Comparison of ENCODE assay signal across 25 cellular contexts in the genomic region with DNA sequence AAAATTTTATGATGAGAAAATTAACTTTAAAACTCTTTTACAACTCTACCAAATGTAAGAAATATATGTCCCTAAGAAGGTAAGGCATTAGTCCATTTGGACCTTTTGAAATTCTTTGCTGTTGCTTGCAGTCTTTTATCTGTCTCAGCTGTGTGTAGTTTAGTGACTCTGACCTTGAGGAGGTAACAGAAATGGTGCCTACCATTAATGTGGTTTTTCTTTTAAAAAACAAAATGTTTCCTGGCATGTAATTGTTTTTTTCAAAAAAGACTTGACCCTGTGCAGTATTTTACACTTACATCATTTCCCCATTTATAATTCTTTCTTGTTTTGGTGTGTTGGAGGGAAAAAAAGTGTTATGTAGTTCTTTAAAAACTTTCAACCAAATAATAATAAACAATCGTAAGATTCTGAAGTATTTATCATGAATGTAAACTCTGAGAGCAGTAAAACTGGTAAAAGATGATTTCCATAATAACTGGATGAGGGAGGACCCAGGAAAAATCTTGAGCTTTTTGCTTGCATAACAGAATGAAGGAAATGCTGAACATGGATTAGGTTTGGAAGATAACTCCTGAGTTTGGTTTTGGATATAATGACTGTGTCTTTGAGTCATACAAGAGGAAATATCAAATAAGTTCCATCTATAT.
"Had no signal": no experiment of that assay in that cellular context is flagged by ENCODE, and none has a peak within 500 bp of the region (broad histone marks: within the 10 kb centered on the region; RNA-seq: fewer than 3 reads in every experiment).

No MANE protein-coding gene starts in this region.

- H3K9me3 ChIP-seq: esophagus muscularis mucosa, heart right ventricle, ovary, right lobe of liver, transverse colon, upper lobe of right lung, uterus had no signal

- H3K27ac ChIP-seq: esophagus muscularis mucosa, heart right ventricle, ovary, right lobe of liver, transverse colon, upper lobe of right lung, uterus had no signal

- H3K27me3 ChIP-seq: dorsolateral prefrontal cortex, esophagus muscularis mucosa, heart right ventricle, ovary, right lobe of liver, transverse colon, upper lobe of right lung, uterus had no signal

- H3K4me1 Mint-ChIP-seq: mesothelial cell of epicardium had no signal

- FAIRE-seq: keratinocyte, small intestine had no signal

- H3K4me3 ChIP-seq: dorsolateral prefrontal cortex, esophagus muscularis mucosa, heart right ventricle, lung, ovary, right lobe of liver, transverse colon, upper lobe of right lung, uterus had no signal

- H3K4me1 ChIP-seq: right lobe of liver, transverse colon, upper lobe of right lung, uterus had no signal

- H3K27ac Mint-ChIP-seq: mesothelial cell of epicardium; progenitor cell of endocrine pancreas; stimulated activated naive B cell treated with anti-CD40 and anti-IgM and Interleukin-4, amounts not matched to agents 10 μg/mL and 1 μg/mL and 100 μg/mL, for 72 hours; stimulated activated naive CD8-positive, alpha-beta T cell treated with anti-CD3 and anti-CD28 coated beads, Interleukin-15, Interleukin-2, amounts not matched to agents 100 ng/mL and 50 ng/mL, for 24 hours had no signal

- H3K36me3 Mint-ChIP-seq: mesothelial cell of epicardium had no signal

- ATAC-seq: heart right ventricle; left lobe of liver; naive thymus-derived CD4-positive, alpha-beta T cell; right lobe of liver; stimulated activated naive B cell treated with anti-CD40 and anti-IgM and Interleukin-4, amounts not matched to agents 10 μg/mL and 1 μg/mL and 100 μg/mL, for 72 hours; upper lobe of right lung had no signal

- H3K9me3 Mint-ChIP-seq: mesothelial cell of epicardium had no signal

- DNase-seq: cerebellar nuclear complex; cortex of kidney; dorsolateral prefrontal cortex; effector CD4-positive, alpha-beta T cell; glutamatergic neuron; heart right ventricle; mesenchymal stem cell; naive thymus-derived CD4-positive, alpha-beta T cell; occipital lobe; ovary; right lobe of liver; small intestine; stimulated activated CD4-positive, alpha-beta T cell treated with anti-CD3 and anti-CD28 coated beads, Interleukin-15, amount 100 ng/mL, for 24 hours; stimulated activated CD4-positive, alpha-beta T cell treated with anti-CD3 and anti-CD28 coated beads, Interleukin-2, amount 100 ng/mL, for 48 hours; stimulated activated naive B cell treated with anti-CD40 and anti-IgM and Interleukin-4, amounts not matched to agents 10 μg/mL and 1 μg/mL and 100 μg/mL, for 72 hours; transverse colon; upper lobe of right lung; uterus had no signal

- H3K27me3 Mint-ChIP-seq: naive thymus-derived CD4-positive, alpha-beta T cell; progenitor cell of endocrine pancreas; stimulated activated naive B cell treated with anti-CD40 and anti-IgM and Interleukin-4, amounts not matched to agents 10 μg/mL and 1 μg/mL and 100 μg/mL, for 72 hours; stimulated activated naive CD8-positive, alpha-beta T cell treated with anti-CD3 and anti-CD28 coated beads, Interleukin-15, Interleukin-2, amounts not matched to agents 100 ng/mL and 50 ng/mL, for 24 hours had no signal

- H3K36me3 ChIP-seq: esophagus muscularis mucosa, heart right ventricle, ovary, right lobe of liver, transverse colon, upper lobe of right lung, uterus had no signal

- H3K4me3 Mint-ChIP-seq: mesothelial cell of epicardium; stimulated activated naive B cell treated with anti-CD40 and anti-IgM and Interleukin-4, amounts not matched to agents 10 μg/mL and 1 μg/mL and 100 μg/mL, for 72 hours; stimulated activated naive CD8-positive, alpha-beta T cell treated with anti-CD3 and anti-CD28 coated beads, Interleukin-15, Interleukin-2, amounts not matched to agents 100 ng/mL and 50 ng/mL, for 24 hours had no signal
